8 cellular contexts compared by ENCODE assay signal in genomic region chr5:148912714-148913398, GRCh38.
DNase-seq lines count a peak whose midpoint lies in the region; ATAC-seq and TF ChIP-seq lines count a peak whose summit lies in the region.

No MANE protein-coding gene starts in this region.

- intact Hi-C loops in PC-9 (cut with micrococcal nuclease; ENCODE audit: unreplicated experiment) = loop anchor here (1.0 to 5.0 kb wide), 14 partner anchors 53 to 693 kb away; partner anchors contain the start of genes ADRB2 and SH3TC2

- H3K4me1 ChIP-seq in PC-9 (replicated peaks; ENCODE audit: insufficient read depth) (peaks cover 89% of the 10 kb centered on the region), osteoblast (ENCODE audit: insufficient read depth, low read length) (peaks cover 71% of the 10 kb centered on the region), gastroesophageal sphincter (peaks cover 0 to 23% (median 2%) of the 10 kb centered on the region in 3 donors)

- peaks cover 69% of the 10 kb centered on the region for H3F3A ChIP-seq in PC-9 (ENCODE audit: insufficient read depth, low read depth)

- no peaks in the 10 kb centered on the region for H3K79me2 ChIP-seq in PC-9 (ENCODE audit: low read depth)
- no peaks in the 10 kb centered on the region for H3K79me2 ChIP-seq in osteoblast (ENCODE audit: insufficient read depth, low read length)

- H4K20me1 ChIP-seq in PC-9 (ENCODE audit: insufficient read depth) (no peaks in the 10 kb centered on the region), osteoblast (ENCODE audit: insufficient read depth, low read length) (no peaks in the 10 kb centered on the region)

- TF ChIP-seq CTCF in PC-9 (conservative IDR thresholded peaks at IDR 0.05) (peak; percentile 69), epithelial cell of proximal tubule (conservative IDR thresholded peaks at IDR 0.05; ENCODE audit: low read depth, low read length) (peak; percentile 62), osteoblast (IDR thresholded peaks at IDR 0.05; ENCODE audit: extremely low read depth, low read depth, low read length) (peak; percentile 35), gastroesophageal sphincter (IDR thresholded peaks at IDR 0.05) (peak in 2 of 4 experiments; percentile 24 to 36)

- no peak for TF ChIP-seq EP300 in gastroesophageal sphincter (IDR thresholded peaks at IDR 0.05)

- in situ Hi-C loops in G401 (cut with HindIII; ENCODE audit: low sequenced_read_pairs) = no loop called here

- DNase-seq in G401 (ENCODE audit: low spot score) = peak; percentile 72
- peak; percentile 87 to 95 for DNase-seq in PC-9
- DNase-seq in epithelial cell of proximal tubule (ENCODE audit: low read depth) = peak; percentile 92
- DNase-seq in osteoblast (ENCODE audit: insufficient read length, low spot score, missing footprints) = peak; percentile 90
- DNase-seq in NCI-H146 treated with DMSO at 0.1 percent for 48 hours (lab: John Stamatoyannopoulos, UW; ENCODE audit: unreplicated experiment) = no peak

- no TSS peak for BruUV-seq in PC-9 (replicated peaks; lab: Mats Ljungman, UMichigan)

- H3K4me3 ChIP-seq in PC-9 = no peak overlapping the region
- H3K4me3 ChIP-seq in epithelial cell of proximal tubule (ENCODE audit: low read depth, low read length) = no peak overlapping the region
- peak overlapping the region; percentile 19 for H3K4me3 ChIP-seq in osteoblast (ENCODE audit: insufficient read depth, low read length)
- no peak overlapping the region for H3K4me3 ChIP-seq in gastroesophageal sphincter

- H3K36me3 ChIP-seq in PC-9 (ENCODE audit: low read depth) = no peaks in the 10 kb centered on the region
- no peaks in the 10 kb centered on the region for H3K36me3 ChIP-seq in osteoblast (ENCODE audit: insufficient read depth, low read length)
- no peaks in the 10 kb centered on the region for H3K36me3 ChIP-seq in gastroesophageal sphincter

- no peak for ATAC-seq in gastroesophageal sphincter
- ATAC-seq in GM19467 (IDR thresholded peaks at IDR 0.05; ENCODE audit: unreplicated experiment) = no peak
- ATAC-seq in HG03159 (IDR thresholded peaks at IDR 0.05; ENCODE audit: unreplicated experiment) = no peak

- no peak for TF ChIP-seq POLR2A in gastroesophageal sphincter (IDR thresholded peaks at IDR 0.05)

- H3K4me2 ChIP-seq in PC-9 (peak overlapping the region; percentile 65), osteoblast (ENCODE audit: insufficient read depth, low read length) (peak overlapping the region; percentile 69)

- 44 to 54% methylated on average over 3 of the region's 9 CpGs for WGBS in gastroesophageal sphincter (ENCODE audit: low coverage in 1 of 2), 2 donors

- H3K27me3 ChIP-seq in PC-9 (ENCODE audit: insufficient read depth, low read depth) (no peaks in the 10 kb centered on the region), osteoblast (ENCODE audit: insufficient read depth, low read length) (no peaks in the 10 kb centered on the region), gastroesophageal sphincter (no peaks in the 10 kb centered on the region)

- POLR2A ChIA-PET in PC-9 (lab: Charles Lee; ENCODE audit: unreplicated experiment) = interaction anchor here (0.5 to 0.7 kb wide), 5 partner anchors 39 to 182 kb away, joined by 3 to 7 read pairs (median 4); no protein-coding TSS in a partner anchor

- no peak overlapping the region for H2AFZ ChIP-seq in PC-9
- H2AFZ ChIP-seq in osteoblast (ENCODE audit: low read length) = peak overlapping the region; percentile 34

- CTCF ChIA-PET in PC-9 (lab: Charles Lee) = interaction anchor here (0.6 to 1.3 kb wide), 7 partner anchors 9 to 202 kb away, joined by 3 to 11 read pairs (median 4); no protein-coding TSS in a partner anchor

- no peaks in the 10 kb centered on the region for H3K9me2 ChIP-seq in PC-9 (ENCODE audit: insufficient read depth)

- no peaks in the 10 kb centered on the region for H3K9me3 ChIP-seq in PC-9 (ENCODE audit: insufficient read depth, low read depth)
- no peaks in the 10 kb centered on the region for H3K9me3 ChIP-seq in osteoblast (ENCODE audit: low read depth, low read length)
- no peaks in the 10 kb centered on the region for H3K9me3 ChIP-seq in gastroesophageal sphincter

- H3K27ac ChIP-seq in PC-9 (peak overlapping the region; percentile 98), osteoblast (ENCODE audit: low read depth, low read length) (peak overlapping the region; percentile 100), gastroesophageal sphincter (peak overlapping the region in 2 of 4 donors; percentile 37 to 55)
